Comparison of ENCODE assay signal across 1 cellular context in the genomic region with DNA sequence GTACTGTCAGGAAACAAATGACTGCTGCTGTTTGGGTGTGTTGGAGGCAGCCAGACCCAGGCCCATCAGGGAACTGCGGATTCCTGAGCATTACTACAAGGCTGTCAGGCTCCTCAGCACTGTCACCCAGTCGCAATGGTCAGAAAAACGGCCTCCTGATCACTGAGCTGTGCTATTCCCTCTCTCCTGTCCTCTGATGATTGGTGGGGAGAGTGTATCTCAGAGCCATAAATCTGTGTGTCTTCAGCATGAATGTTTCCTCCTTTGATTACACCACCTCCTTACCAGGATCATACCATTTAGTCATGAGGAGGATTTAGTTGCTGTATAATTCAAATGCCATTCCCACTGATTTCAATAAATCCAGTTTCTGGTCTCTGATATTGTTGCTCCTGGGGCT.
TF ChIP-seq lines count a peak whose summit lies in the region.

No MANE protein-coding gene starts in this region.

TF ChIP-seq in GM23338, 12 proteins besides CTCF, POLR2A, EP300 and RAD21 (continued from another document):
- TF ChIP-seq ZNF462 (CRISPR knock-in tag; IDR thresholded peaks at IDR 0.05) (no peak), CREB1 (CRISPR knock-in tag; IDR thresholded peaks at IDR 0.05; ENCODE audit: low read depth) (no peak), POLR2AphosphoS5 (IDR thresholded peaks at IDR 0.05; ENCODE audit: low read depth) (no peak), EZH2 (IDR thresholded peaks at IDR 0.05; ENCODE audit: low read depth, unreplicated experiment) (no peak), ETS1 (IDR thresholded peaks at IDR 0.05) (no peak), NANOG (IDR thresholded peaks at IDR 0.05; ENCODE audit: borderline replicate concordance) (no peak)
